ENCODE assay signal across 2 cellular contexts in the genomic region with DNA sequence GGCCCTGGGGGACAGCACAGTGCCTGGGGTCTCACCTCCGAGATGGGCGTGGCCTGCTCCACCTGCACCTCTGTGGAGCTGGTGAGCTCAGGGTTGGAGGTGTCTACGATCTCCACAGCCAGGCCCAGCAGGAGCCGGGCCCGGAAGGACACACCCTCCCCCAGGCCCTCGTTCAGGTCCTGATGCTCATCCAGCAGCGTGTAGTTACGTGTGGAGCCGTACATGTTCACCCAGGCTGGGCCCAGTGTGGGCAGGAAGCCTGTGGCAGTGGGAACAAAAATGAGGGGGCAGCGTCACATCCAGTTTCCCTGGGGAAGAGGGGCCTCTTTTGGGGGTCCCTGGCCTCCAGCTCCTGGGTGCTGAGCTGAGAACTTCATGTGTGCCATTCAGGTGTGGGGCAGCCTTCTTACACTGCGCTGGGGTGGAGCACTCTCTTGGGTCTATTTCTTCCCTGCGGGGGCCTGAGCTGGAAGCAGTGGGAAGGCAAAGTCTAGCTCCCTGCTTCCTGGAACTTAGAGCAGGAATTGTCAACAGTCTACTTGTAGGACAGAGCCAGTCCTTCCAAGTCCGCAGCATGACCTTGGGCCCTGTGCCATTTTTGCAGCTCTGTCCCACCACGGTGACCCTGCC.
TF ChIP-seq lines count a peak whose summit lies in the region.

No MANE protein-coding gene starts in this region.

TF ChIP-seq in HepG2, 621 proteins besides CTCF, POLR2A, EP300 and RAD21 (continues in another document):
- no peak for TF ChIP-seq ZSCAN12 (CRISPR knock-in tag; IDR thresholded peaks at IDR 0.05)
- TF ChIP-seq NFIB (CRISPR knock-in tag; IDR thresholded peaks at IDR 0.05; ENCODE audit: borderline replicate concordance): 0 out of 2 replicates have a peak, but pooled peaks have one; percentile 25
- TF ChIP-seq, protein P1, sequence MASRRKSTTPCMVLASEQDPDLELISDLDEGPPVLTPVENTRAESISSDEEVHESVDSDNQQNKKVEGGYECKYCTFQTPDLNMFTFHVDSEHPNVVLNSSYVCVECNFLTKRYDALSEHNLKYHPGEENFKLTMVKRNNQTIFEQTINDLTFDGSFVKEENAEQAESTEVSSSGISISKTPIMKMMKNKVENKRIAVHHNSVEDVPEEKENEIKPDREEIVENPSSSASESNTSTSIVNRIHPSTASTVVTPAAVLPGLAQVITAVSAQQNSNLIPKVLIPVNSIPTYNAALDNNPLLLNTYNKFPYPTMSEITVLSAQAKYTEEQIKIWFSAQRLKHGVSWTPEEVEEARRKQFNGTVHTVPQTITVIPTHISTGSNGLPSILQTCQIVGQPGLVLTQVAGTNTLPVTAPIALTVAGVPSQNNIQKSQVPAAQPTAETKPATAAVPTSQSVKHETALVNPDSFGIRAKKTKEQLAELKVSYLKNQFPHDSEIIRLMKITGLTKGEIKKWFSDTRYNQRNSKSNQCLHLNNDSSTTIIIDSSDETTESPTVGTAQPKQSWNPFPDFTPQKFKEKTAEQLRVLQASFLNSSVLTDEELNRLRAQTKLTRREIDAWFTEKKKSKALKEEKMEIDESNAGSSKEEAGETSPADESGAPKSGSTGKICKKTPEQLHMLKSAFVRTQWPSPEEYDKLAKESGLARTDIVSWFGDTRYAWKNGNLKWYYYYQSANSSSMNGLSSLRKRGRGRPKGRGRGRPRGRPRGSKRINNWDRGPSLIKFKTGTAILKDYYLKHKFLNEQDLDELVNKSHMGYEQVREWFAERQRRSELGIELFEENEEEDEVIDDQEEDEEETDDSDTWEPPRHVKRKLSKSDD (CRISPR knock-in tag; IDR thresholded peaks at IDR 0.05; ENCODE audit: low read depth): no peak
- no peak for TF ChIP-seq NFRKB (IDR thresholded peaks at IDR 0.05)
- TF ChIP-seq, protein P2, sequence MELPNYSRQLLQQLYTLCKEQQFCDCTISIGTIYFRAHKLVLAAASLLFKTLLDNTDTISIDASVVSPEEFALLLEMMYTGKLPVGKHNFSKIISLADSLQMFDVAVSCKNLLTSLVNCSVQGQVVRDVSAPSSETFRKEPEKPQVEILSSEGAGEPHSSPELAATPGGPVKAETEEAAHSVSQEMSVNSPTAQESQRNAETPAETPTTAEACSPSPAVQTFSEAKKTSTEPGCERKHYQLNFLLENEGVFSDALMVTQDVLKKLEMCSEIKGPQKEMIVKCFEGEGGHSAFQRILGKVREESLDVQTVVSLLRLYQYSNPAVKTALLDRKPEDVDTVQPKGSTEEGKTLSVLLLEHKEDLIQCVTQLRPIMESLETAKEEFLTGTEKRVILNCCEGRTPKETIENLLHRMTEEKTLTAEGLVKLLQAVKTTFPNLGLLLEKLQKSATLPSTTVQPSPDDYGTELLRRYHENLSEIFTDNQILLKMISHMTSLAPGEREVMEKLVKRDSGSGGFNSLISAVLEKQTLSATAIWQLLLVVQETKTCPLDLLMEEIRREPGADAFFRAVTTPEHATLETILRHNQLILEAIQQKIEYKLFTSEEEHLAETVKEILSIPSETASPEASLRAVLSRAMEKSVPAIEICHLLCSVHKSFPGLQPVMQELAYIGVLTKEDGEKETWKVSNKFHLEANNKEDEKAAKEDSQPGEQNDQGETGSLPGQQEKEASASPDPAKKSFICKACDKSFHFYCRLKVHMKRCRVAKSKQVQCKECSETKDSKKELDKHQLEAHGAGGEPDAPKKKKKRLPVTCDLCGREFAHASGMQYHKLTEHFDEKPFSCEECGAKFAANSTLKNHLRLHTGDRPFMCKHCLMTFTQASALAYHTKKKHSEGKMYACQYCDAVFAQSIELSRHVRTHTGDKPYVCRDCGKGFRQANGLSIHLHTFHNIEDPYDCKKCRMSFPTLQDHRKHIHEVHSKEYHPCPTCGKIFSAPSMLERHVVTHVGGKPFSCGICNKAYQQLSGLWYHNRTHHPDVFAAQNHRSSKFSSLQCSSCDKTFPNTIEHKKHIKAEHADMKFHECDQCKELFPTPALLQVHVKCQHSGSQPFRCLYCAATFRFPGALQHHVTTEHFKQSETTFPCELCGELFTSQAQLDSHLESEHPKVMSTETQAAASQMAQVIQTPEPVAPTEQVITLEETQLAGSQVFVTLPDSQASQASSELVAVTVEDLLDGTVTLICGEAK (IDR thresholded peaks at IDR 0.05): no peak
- TF ChIP-seq, protein P2 (CRISPR knock-in tag; IDR thresholded peaks at IDR 0.05): 0 out of 2 replicates have a peak, but pooled peaks have one; percentile 20

TF ChIP-seq in H1, 55 proteins besides CTCF, POLR2A, EP300 and RAD21:
- TF ChIP-seq SP4 (IDR thresholded peaks at IDR 0.05; ENCODE audit: low read length): no peak
- no peak for TF ChIP-seq CHD1 (IDR thresholded peaks at IDR 0.05; ENCODE audit: low read depth, low read length)
- no peak for TF ChIP-seq RBBP5 (IDR thresholded peaks at IDR 0.05; ENCODE audit: borderline replicate concordance, low read depth, low read length)
- no peak for TF ChIP-seq ZNF274 (IDR thresholded peaks at IDR 0.05; ENCODE audit: borderline replicate concordance, extremely low read depth, low read length)
- TF ChIP-seq POU5F1 (IDR thresholded peaks at IDR 0.05; ENCODE audit: low read depth, low read length): no peak
- no peak for TF ChIP-seq BCL11A (IDR thresholded peaks at IDR 0.05; ENCODE audit: low read depth in 2 of 2, low read length in 2 of 2)
- TF ChIP-seq, protein P3, sequence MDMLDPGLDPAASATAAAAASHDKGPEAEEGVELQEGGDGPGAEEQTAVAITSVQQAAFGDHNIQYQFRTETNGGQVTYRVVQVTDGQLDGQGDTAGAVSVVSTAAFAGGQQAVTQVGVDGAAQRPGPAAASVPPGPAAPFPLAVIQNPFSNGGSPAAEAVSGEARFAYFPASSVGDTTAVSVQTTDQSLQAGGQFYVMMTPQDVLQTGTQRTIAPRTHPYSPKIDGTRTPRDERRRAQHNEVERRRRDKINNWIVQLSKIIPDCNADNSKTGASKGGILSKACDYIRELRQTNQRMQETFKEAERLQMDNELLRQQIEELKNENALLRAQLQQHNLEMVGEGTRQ (IDR thresholded peaks at IDR 0.05; ENCODE audit: low read length): no peak
- no peak for TF ChIP-seq TBP (IDR thresholded peaks at IDR 0.05; ENCODE audit: low read depth, low read length)
- TF ChIP-seq KDM4A (IDR thresholded peaks at IDR 0.05; ENCODE audit: low read depth, low read length, severe bottlenecking): no peak
- no peak for TF ChIP-seq JUN (IDR thresholded peaks at IDR 0.05; ENCODE audit: low read depth, low read length)
- TF ChIP-seq, protein P4, sequence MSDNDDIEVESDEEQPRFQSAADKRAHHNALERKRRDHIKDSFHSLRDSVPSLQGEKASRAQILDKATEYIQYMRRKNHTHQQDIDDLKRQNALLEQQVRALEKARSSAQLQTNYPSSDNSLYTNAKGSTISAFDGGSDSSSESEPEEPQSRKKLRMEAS (IDR thresholded peaks at IDR 0.05): no peak
- TF ChIP-seq, protein P5, sequence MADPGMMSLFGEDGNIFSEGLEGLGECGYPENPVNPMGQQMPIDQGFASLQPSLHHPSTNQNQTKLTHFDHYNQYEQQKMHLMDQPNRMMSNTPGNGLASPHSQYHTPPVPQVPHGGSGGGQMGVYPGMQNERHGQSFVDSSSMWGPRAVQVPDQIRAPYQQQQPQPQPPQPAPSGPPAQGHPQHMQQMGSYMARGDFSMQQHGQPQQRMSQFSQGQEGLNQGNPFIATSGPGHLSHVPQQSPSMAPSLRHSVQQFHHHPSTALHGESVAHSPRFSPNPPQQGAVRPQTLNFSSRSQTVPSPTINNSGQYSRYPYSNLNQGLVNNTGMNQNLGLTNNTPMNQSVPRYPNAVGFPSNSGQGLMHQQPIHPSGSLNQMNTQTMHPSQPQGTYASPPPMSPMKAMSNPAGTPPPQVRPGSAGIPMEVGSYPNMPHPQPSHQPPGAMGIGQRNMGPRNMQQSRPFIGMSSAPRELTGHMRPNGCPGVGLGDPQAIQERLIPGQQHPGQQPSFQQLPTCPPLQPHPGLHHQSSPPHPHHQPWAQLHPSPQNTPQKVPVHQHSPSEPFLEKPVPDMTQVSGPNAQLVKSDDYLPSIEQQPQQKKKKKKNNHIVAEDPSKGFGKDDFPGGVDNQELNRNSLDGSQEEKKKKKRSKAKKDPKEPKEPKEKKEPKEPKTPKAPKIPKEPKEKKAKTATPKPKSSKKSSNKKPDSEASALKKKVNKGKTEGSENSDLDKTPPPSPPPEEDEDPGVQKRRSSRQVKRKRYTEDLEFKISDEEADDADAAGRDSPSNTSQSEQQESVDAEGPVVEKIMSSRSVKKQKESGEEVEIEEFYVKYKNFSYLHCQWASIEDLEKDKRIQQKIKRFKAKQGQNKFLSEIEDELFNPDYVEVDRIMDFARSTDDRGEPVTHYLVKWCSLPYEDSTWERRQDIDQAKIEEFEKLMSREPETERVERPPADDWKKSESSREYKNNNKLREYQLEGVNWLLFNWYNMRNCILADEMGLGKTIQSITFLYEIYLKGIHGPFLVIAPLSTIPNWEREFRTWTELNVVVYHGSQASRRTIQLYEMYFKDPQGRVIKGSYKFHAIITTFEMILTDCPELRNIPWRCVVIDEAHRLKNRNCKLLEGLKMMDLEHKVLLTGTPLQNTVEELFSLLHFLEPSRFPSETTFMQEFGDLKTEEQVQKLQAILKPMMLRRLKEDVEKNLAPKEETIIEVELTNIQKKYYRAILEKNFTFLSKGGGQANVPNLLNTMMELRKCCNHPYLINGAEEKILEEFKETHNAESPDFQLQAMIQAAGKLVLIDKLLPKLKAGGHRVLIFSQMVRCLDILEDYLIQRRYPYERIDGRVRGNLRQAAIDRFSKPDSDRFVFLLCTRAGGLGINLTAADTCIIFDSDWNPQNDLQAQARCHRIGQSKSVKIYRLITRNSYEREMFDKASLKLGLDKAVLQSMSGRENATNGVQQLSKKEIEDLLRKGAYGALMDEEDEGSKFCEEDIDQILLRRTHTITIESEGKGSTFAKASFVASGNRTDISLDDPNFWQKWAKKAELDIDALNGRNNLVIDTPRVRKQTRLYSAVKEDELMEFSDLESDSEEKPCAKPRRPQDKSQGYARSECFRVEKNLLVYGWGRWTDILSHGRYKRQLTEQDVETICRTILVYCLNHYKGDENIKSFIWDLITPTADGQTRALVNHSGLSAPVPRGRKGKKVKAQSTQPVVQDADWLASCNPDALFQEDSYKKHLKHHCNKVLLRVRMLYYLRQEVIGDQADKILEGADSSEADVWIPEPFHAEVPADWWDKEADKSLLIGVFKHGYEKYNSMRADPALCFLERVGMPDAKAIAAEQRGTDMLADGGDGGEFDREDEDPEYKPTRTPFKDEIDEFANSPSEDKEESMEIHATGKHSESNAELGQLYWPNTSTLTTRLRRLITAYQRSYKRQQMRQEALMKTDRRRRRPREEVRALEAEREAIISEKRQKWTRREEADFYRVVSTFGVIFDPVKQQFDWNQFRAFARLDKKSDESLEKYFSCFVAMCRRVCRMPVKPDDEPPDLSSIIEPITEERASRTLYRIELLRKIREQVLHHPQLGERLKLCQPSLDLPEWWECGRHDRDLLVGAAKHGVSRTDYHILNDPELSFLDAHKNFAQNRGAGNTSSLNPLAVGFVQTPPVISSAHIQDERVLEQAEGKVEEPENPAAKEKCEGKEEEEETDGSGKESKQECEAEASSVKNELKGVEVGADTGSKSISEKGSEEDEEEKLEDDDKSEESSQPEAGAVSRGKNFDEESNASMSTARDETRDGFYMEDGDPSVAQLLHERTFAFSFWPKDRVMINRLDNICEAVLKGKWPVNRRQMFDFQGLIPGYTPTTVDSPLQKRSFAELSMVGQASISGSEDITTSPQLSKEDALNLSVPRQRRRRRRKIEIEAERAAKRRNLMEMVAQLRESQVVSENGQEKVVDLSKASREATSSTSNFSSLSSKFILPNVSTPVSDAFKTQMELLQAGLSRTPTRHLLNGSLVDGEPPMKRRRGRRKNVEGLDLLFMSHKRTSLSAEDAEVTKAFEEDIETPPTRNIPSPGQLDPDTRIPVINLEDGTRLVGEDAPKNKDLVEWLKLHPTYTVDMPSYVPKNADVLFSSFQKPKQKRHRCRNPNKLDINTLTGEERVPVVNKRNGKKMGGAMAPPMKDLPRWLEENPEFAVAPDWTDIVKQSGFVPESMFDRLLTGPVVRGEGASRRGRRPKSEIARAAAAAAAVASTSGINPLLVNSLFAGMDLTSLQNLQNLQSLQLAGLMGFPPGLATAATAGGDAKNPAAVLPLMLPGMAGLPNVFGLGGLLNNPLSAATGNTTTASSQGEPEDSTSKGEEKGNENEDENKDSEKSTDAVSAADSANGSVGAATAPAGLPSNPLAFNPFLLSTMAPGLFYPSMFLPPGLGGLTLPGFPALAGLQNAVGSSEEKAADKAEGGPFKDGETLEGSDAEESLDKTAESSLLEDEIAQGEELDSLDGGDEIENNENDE (IDR thresholded peaks at IDR 0.05; ENCODE audit: insufficient replicate concordance, low read length): no peak
- TF ChIP-seq TAF1 (IDR thresholded peaks at IDR 0.05; ENCODE audit: low read depth, low read length): no peak
- TF ChIP-seq CBX8 (IDR thresholded peaks at IDR 0.05; ENCODE audit: borderline replicate concordance, low read depth, low read length): no peak
- no peak for TF ChIP-seq CBX5 (IDR thresholded peaks at IDR 0.05; ENCODE audit: low read depth, low read length)
- no peak for TF ChIP-seq KDM5A (IDR thresholded peaks at IDR 0.05; ENCODE audit: low read length)
- no peak for TF ChIP-seq SUZ12 (IDR thresholded peaks at IDR 0.05; ENCODE audit: low read length)
- no peak for TF ChIP-seq CEBPB (IDR thresholded peaks at IDR 0.05; ENCODE audit: low read depth, low read length)
- no peak for TF ChIP-seq EZH2 (IDR thresholded peaks at IDR 0.05; ENCODE audit: low read depth, low read length, severe bottlenecking)
TF ChIP-seq in H1: peak in this region for 0.
